In genomic region chr14:23054000-23054811, GRCh38 we compare ENCODE assay signal across 1 cellular context.
TF ChIP-seq lines count a peak whose summit lies in the region.

No MANE protein-coding gene starts in this region.

TF ChIP-seq in GM23338, 12 proteins besides CTCF, POLR2A, EP300 and RAD21 (continued from another document):
- TF ChIP-seq ZNF462 (CRISPR knock-in tag; IDR thresholded peaks at IDR 0.05) (no peak), EZH2phosphoT487 (IDR thresholded peaks at IDR 0.05; ENCODE audit: unreplicated experiment) (no peak), JUNB (IDR thresholded peaks at IDR 0.05; ENCODE audit: unreplicated experiment) (no peak)
